Comparison of ENCODE assay signal across 1 cellular context in genomic region chr16:31110106-31111034, GRCh38.
TF ChIP-seq lines count a peak whose summit lies in the region.

No MANE protein-coding gene starts in this region.

TF ChIP-seq in HepG2, 621 proteins besides CTCF, POLR2A, EP300 and RAD21:
- TF ChIP-seq NRL (CRISPR knock-in tag; IDR thresholded peaks at IDR 0.05; ENCODE audit: borderline replicate concordance) (0 out of 2 replicates have a peak, but pooled peaks have one; percentile 20), ZNF572 (CRISPR knock-in tag; IDR thresholded peaks at IDR 0.05) (0 out of 2 replicates have a peak, but pooled peaks have one; percentile 23), CENPT (CRISPR knock-in tag; IDR thresholded peaks at IDR 0.05; ENCODE audit: low read depth) (0 out of 2 replicates have a peak, but pooled peaks have one; percentile 44), SMC3 (IDR thresholded peaks at IDR 0.05; ENCODE audit: low read length) (no peak)
- TF ChIP-seq, protein P1, sequence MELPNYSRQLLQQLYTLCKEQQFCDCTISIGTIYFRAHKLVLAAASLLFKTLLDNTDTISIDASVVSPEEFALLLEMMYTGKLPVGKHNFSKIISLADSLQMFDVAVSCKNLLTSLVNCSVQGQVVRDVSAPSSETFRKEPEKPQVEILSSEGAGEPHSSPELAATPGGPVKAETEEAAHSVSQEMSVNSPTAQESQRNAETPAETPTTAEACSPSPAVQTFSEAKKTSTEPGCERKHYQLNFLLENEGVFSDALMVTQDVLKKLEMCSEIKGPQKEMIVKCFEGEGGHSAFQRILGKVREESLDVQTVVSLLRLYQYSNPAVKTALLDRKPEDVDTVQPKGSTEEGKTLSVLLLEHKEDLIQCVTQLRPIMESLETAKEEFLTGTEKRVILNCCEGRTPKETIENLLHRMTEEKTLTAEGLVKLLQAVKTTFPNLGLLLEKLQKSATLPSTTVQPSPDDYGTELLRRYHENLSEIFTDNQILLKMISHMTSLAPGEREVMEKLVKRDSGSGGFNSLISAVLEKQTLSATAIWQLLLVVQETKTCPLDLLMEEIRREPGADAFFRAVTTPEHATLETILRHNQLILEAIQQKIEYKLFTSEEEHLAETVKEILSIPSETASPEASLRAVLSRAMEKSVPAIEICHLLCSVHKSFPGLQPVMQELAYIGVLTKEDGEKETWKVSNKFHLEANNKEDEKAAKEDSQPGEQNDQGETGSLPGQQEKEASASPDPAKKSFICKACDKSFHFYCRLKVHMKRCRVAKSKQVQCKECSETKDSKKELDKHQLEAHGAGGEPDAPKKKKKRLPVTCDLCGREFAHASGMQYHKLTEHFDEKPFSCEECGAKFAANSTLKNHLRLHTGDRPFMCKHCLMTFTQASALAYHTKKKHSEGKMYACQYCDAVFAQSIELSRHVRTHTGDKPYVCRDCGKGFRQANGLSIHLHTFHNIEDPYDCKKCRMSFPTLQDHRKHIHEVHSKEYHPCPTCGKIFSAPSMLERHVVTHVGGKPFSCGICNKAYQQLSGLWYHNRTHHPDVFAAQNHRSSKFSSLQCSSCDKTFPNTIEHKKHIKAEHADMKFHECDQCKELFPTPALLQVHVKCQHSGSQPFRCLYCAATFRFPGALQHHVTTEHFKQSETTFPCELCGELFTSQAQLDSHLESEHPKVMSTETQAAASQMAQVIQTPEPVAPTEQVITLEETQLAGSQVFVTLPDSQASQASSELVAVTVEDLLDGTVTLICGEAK (IDR thresholded peaks at IDR 0.05) = no peak
- TF ChIP-seq, protein P1 (CRISPR knock-in tag; IDR thresholded peaks at IDR 0.05) = 0 out of 2 replicates have a peak, but pooled peaks have one; percentile 11
